8 cellular contexts compared by ENCODE assay signal in genomic region chr2:26018184-26018716, GRCh38. TPM values are rescaled to one million over a fixed set of nuclear protein-coding genes. Genes with fewer than 3 reads are reported as not detected.
DNase-seq lines count a peak whose midpoint lies in the region; ATAC-seq and TF ChIP-seq lines count a peak whose summit lies in the region.

No MANE protein-coding gene starts in this region.

- H3K4me3 Mint-ChIP-seq in mesothelial cell of epicardium, result no peak overlapping the region

- TF ChIP-seq EP300 in SK-N-SH (IDR thresholded peaks at IDR 0.05; ENCODE audit: borderline replicate concordance in 1 of 2, low read depth in 1 of 2, low read length in 1 of 2), result no peak; a peak in 1 of 4 replicates
- TF ChIP-seq EP300 in stomach (IDR thresholded peaks at IDR 0.05), result no peak

- H3K27me3 ChIP-seq in SK-N-SH (ENCODE audit: insufficient read depth) (no peaks in the 10 kb centered on the region), stomach (no peaks in the 10 kb centered on the region)

- no peak for TF ChIP-seq CTCF in SK-N-SH (IDR thresholded peaks at IDR 0.05)
- TF ChIP-seq CTCF in mesothelial cell of epicardium (IDR thresholded peaks at IDR 0.05; ENCODE audit: unreplicated experiment), result no peak
- no peak for TF ChIP-seq CTCF in stomach (IDR thresholded peaks at IDR 0.05)

- H3F3A ChIP-seq in SK-N-SH (replicated peaks; ENCODE audit: insufficient read depth), result peaks cover 12% of the 10 kb centered on the region

- peak; percentile 54 for DNase-seq in COR-L47 (lab: John Stamatoyannopoulos, UW)
- peak; percentile 52 for DNase-seq in SK-N-SH
- DNase-seq in dermis blood vessel endothelial cell, result peak; percentile 57
- no peak for DNase-seq in mesothelial cell of epicardium (ENCODE audit: low spot score in 2 of 2, unreplicated experiment in 2 of 2)
- DNase-seq in stomach, result peak; percentile 84
- DNase-seq in stimulated activated naive CD4-positive, alpha-beta T cell (lab: John Stamatoyannopoulos, UW), result no peak

- intact Hi-C loops in stomach (cut with DNase I; ENCODE audit: low total_unique reads), result no loop called here

- POLR2A ChIA-PET in SK-N-SH (lab: Yijun Ruan, JAX), result interaction anchor here (0.6 to 1.4 kb wide), 3 partner anchors 15 to 471 kb away, joined by 3 to 4 read pairs (median 4); partner anchors contain the start of gene RAB10

- TF ChIP-seq RAD21 in SK-N-SH (IDR thresholded peaks at IDR 0.05; ENCODE audit: low read length), result no peak

- peak overlapping the region; percentile 66 for H2AFZ ChIP-seq in SK-N-SH (ENCODE audit: low read depth)

- H4K20me1 ChIP-seq in SK-N-SH (ENCODE audit: insufficient read depth), result no peaks in the 10 kb centered on the region

- CTCF ChIA-PET in SK-N-SH (lab: Yijun Ruan, JAX), result interaction anchor here (1.1 to 3.3 kb wide), 4 partner anchors 10 to 126 kb away, joined by 4 to 10 read pairs (median 8); no protein-coding TSS in a partner anchor

- H3K4me3 ChIP-seq in SK-N-SH (ENCODE audit: low read depth in 2 of 2, low read length in 1 of 2), result no peak overlapping the region
- no peak overlapping the region for H3K4me3 ChIP-seq in stomach

- H3K4me2 ChIP-seq in SK-N-SH, result peak overlapping the region; percentile 35; the same call in 1 of the 2 replicates

- no peaks in the 10 kb centered on the region for H3K36me3 ChIP-seq in SK-N-SH (replicated peaks in 1 of 2; ENCODE audit: control insufficient read depth in 1 of 2, insufficient read depth in 2 of 2, low read length in 1 of 2)
- no peaks in the 10 kb centered on the region for H3K36me3 ChIP-seq in stomach

- H3K4me1 Mint-ChIP-seq in mesothelial cell of epicardium, result peaks cover 11% of the 10 kb centered on the region

- no peaks in the 10 kb centered on the region for H3K9me3 Mint-ChIP-seq in mesothelial cell of epicardium

- no peaks in the 10 kb centered on the region for H3K27me3 Mint-ChIP-seq in mesothelial cell of epicardium (ENCODE audit: low read depth)

- H3K9me2 ChIP-seq in SK-N-SH, result no peaks in the 10 kb centered on the region

- no peaks in the 10 kb centered on the region for H3K9me3 ChIP-seq in SK-N-SH
- no peaks in the 10 kb centered on the region for H3K9me3 ChIP-seq in stomach

- H3K36me3 Mint-ChIP-seq in mesothelial cell of epicardium, result no peaks in the 10 kb centered on the region

- TF ChIP-seq POLR2A in stomach (IDR thresholded peaks at IDR 0.05), result no peak

- ATAC-seq in HG03442 (IDR thresholded peaks at IDR 0.05; ENCODE audit: unreplicated experiment), result peak; percentile 70
- no peak for ATAC-seq in GM21381 (IDR thresholded peaks at IDR 0.05; ENCODE audit: unreplicated experiment)

- H3K27ac Mint-ChIP-seq in mesothelial cell of epicardium, result peak overlapping the region; percentile 39

- H3K4me1 ChIP-seq in SK-N-SH (ENCODE audit: control insufficient read depth in 1 of 2, insufficient read depth in 2 of 2, low read depth in 1 of 2, low read length in 1 of 2), result peaks cover 7 to 15% of the 10 kb centered on the region in 2 experiments; a peak in 3 of 4 replicates
- peaks cover 10 to 47% (median 28%) of the 10 kb centered on the region in 4 donors for H3K4me1 ChIP-seq in stomach

- H3K79me2 ChIP-seq in SK-N-SH (ENCODE audit: insufficient read depth), result no peaks in the 10 kb centered on the region

- peak overlapping the region; percentile 33; the same call in 1 of the 2 replicates for H3K9ac ChIP-seq in SK-N-SH

- 7% methylated on average over 2 of the region's 2 CpGs for WGBS in SK-N-SH (ENCODE audit: low lambda C conversion rate)
- WGBS in stomach, 5 donors, result 15 to 26% (median 20%) methylated on average over 2 of the region's 2 CpGs

- H3K27ac ChIP-seq in SK-N-SH (ENCODE audit: low read depth in 2 of 2, low read length in 1 of 2), result peak overlapping the region; percentile 11 to 70; a peak in 3 of 4 replicates
- H3K27ac ChIP-seq in stomach, result peak overlapping the region; percentile 57 to 72 (median 66)

TF ChIP-seq in SK-N-SH, 30 proteins besides CTCF, POLR2A, EP300 and RAD21:
- no peak for TF ChIP-seq RXRA (IDR thresholded peaks at IDR 0.05; ENCODE audit: borderline replicate concordance, low read depth)
- TF ChIP-seq TCF12 (IDR thresholded peaks at IDR 0.05), result peak; percentile 84
- TF ChIP-seq USF1 (IDR thresholded peaks at IDR 0.05; ENCODE audit: borderline replicate concordance, low read depth), result peak; percentile 79; the same call in 1 of the 2 replicates
- TF ChIP-seq MEF2A (IDR thresholded peaks at IDR 0.05; ENCODE audit: borderline replicate concordance, low read depth), result no peak
- TF ChIP-seq FOSL2 (IDR thresholded peaks at IDR 0.05; ENCODE audit: borderline replicate concordance, low read depth), result peak; percentile 90; the same call in 1 of the 2 replicates
- no peak for TF ChIP-seq GABPA (IDR thresholded peaks at IDR 0.05; ENCODE audit: low read depth)
- no peak for TF ChIP-seq MXI1 (IDR thresholded peaks at IDR 0.05; ENCODE audit: low read depth, low read length)
- peak; percentile 88; the same call in 1 of the 2 replicates for TF ChIP-seq SIN3A (IDR thresholded peaks at IDR 0.05; ENCODE audit: borderline replicate concordance, low read depth, low read length)
- peak; percentile 73; the same call in 1 of the 2 replicates for TF ChIP-seq JUND (IDR thresholded peaks at IDR 0.05)
- peak; percentile 57; the same call in 1 of the 2 replicates for TF ChIP-seq PBX3 (IDR thresholded peaks at IDR 0.05)

RNA-seq across cellular contexts. Expression of gene RAB10, which starts 15.6 kb away (rescaled TPM):
- polyA plus RNA-seq in SK-N-SH (2012; rRNA removed) (47.5 and 57.5 TPM in 2 replicates), stomach (10 to 100 TPM; 39.3 to 60.8 (median 60.2) TPM)
- polyA plus RNA-seq in SK-N-SH (2012; cell fraction: cytosol; rRNA removed), result 67.5 and 114 TPM in 2 replicates
- 40.9 and 56.5 TPM in 2 replicates for polyA plus RNA-seq in SK-N-SH (2012; cell fraction: nucleus; rRNA removed)
- total RNA-seq in dermis blood vessel endothelial cell (101 and 176 TPM in 2 replicates), mesothelial cell of epicardium (86.5 to 90.6 TPM (median 90.2 TPM) in 3 replicates), stomach (100 to 1,000 TPM in 3 of 5 donors, 10 to 100 TPM in 2; 22.2 to 591 (median 106) TPM)

RNA-seq across cellular contexts. Expression of gene KIF3C, which starts 36.0 kb away (rescaled TPM):
- polyA plus RNA-seq in SK-N-SH (2012; rRNA removed) (18.6 and 29.5 TPM in 2 replicates), stomach (1 to 10 TPM; 1.1 to 2.4 (median 1.2) TPM)
- 21.2 and 22.1 TPM in 2 replicates for polyA plus RNA-seq in SK-N-SH (2012; cell fraction: cytosol; rRNA removed)
- 14.0 and 19.1 TPM in 2 replicates for polyA plus RNA-seq in SK-N-SH (2012; cell fraction: nucleus; rRNA removed)
- total RNA-seq in dermis blood vessel endothelial cell (12.6 and 23.3 TPM in 2 replicates), mesothelial cell of epicardium (31.9 to 39.5 TPM (median 39.5 TPM) in 3 replicates), stomach (1 to 10 TPM in 3 of 5 donors, under 1 TPM in 1, not detected in 1; 0.29 to 7.3 (median 3.2) TPM)

Comparison
In these comparisons a context has a peak if more than half of its experiments do, and no peak if none do; other contexts are left out.
1. DNase-seq: peak in COR-L47 (single experiment), SK-N-SH (single experiment), dermis blood vessel endothelial cell (single experiment) and stomach (single experiment); none in mesothelial cell of epicardium (0 of 2) and stimulated activated naive CD4-positive, alpha-beta T cell (0 of 6).